Comparison of ENCODE assay signal across 1 cellular context in the genomic region with DNA sequence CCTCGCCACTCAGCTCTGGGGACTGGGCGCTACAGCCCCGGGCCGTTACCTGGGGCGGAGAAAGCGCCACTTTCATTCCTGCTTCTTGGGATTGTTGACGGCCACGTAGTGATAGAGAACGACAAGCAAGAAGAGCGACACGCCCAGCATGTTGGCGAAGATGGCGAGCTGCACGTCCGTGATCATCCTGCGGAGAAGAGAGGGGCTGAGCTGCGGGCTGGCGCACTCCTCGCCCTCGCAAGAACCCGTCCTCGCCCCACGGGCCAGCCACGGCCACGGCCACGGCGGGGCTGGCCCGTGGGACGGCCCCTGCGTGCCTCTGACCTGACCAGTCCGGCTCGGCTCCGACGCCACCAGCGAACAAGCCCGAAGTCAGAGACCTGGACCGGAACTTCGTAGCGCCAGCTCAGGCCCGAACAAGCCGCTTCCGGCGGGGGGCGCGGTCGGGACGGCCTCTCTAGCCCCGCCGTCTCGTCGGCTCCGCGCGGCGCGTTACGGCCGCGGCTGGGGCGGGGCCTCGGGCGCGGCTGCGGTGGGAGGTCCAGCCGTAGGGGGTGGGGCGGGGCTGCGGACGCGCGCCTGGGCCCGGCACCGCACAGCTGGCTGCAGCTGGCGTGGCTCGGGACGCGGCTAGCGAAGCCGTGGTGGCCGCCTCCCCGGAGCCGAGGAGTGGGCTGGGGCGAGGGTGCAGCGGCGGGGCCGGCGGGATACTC.
A peak's percentile ranks its signal among the peaks of the same experiment; 100 is the strongest.
TF ChIP-seq lines count a peak whose summit lies in the region.

Gene OST4 (minus strand): TSS at position 378 of the 713 bp plus-strand sequence.

TF ChIP-seq in HepG2, 621 proteins besides CTCF, POLR2A, EP300 and RAD21 (continued from another document and continues in another):
- TF ChIP-seq, protein P1, sequence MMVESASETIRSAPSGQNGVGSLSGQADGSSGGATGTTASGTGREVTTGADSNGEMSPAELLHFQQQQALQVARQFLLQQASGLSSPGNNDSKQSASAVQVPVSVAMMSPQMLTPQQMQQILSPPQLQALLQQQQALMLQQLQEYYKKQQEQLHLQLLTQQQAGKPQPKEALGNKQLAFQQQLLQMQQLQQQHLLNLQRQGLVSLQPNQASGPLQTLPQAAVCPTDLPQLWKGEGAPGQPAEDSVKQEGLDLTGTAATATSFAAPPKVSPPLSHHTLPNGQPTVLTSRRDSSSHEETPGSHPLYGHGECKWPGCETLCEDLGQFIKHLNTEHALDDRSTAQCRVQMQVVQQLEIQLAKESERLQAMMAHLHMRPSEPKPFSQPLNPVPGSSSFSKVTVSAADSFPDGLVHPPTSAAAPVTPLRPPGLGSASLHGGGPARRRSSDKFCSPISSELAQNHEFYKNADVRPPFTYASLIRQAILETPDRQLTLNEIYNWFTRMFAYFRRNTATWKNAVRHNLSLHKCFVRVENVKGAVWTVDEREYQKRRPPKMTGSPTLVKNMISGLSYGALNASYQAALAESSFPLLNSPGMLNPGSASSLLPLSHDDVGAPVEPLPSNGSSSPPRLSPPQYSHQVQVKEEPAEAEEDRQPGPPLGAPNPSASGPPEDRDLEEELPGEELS (CRISPR knock-in tag; IDR thresholded peaks at IDR 0.05): peak; percentile 8
- TF ChIP-seq KLF16 (CRISPR knock-in tag; IDR thresholded peaks at IDR 0.05) (peak in 1 of 2 experiments; percentile 96; a peak in 3 of 4 replicates), FOXK2 (IDR thresholded peaks at IDR 0.05) (no peak), ASH2L (IDR thresholded peaks at IDR 0.05; ENCODE audit: insufficient read length, low read depth, low read length) (peak; percentile 94), ZNF83 (CRISPR knock-in tag; IDR thresholded peaks at IDR 0.05; ENCODE audit: borderline replicate concordance) (no peak; the same call in 1 of the 2 replicates), ZNF484 (CRISPR knock-in tag; IDR thresholded peaks at IDR 0.05; ENCODE audit: borderline replicate concordance, low read depth) (no peak), KDM5A (IDR thresholded peaks at IDR 0.05; ENCODE audit: borderline replicate concordance, low read length) (peak; percentile 89), RORA (CRISPR knock-in tag; IDR thresholded peaks at IDR 0.05) (no peak), CBX2 (IDR thresholded peaks at IDR 0.05; ENCODE audit: low read depth, low read length) (no peak), CBX2 (CRISPR knock-in tag; IDR thresholded peaks at IDR 0.05; ENCODE audit: low read depth) (no peak), ZNF782 (CRISPR knock-in tag; IDR thresholded peaks at IDR 0.05; ENCODE audit: borderline replicate concordance) (no peak; the same call in 1 of the 2 replicates), ZNF7 (CRISPR knock-in tag; IDR thresholded peaks at IDR 0.05) (no peak), ZBED4 (CRISPR knock-in tag; IDR thresholded peaks at IDR 0.05; ENCODE audit: borderline replicate concordance) (peak; percentile 75), ELF3 (CRISPR knock-in tag; IDR thresholded peaks at IDR 0.05) (peak; percentile 76), ZNF503 (CRISPR knock-in tag; IDR thresholded peaks at IDR 0.05) (no peak), RBM22 (optimal IDR thresholded peaks at IDR 0.05; ENCODE audit: low read length) (no peak), ZNF432 (CRISPR knock-in tag; IDR thresholded peaks at IDR 0.05; ENCODE audit: borderline replicate concordance) (no peak), THYN1 (CRISPR knock-in tag; IDR thresholded peaks at IDR 0.05; ENCODE audit: borderline replicate concordance, low read depth) (no peak), ZSCAN9 (CRISPR knock-in tag; IDR thresholded peaks at IDR 0.05; ENCODE audit: borderline replicate concordance) (peak; percentile 54), TARDBP (CRISPR knock-in tag; IDR thresholded peaks at IDR 0.05) (peak; percentile 66; the same call in 1 of the 2 replicates), ZNF382 (CRISPR knock-in tag; IDR thresholded peaks at IDR 0.05; ENCODE audit: borderline replicate concordance) (no peak), HMGA1 (CRISPR knock-in tag; conservative IDR thresholded peaks at IDR 0.05) (no peak), JUN (CRISPR knock-in tag; IDR thresholded peaks at IDR 0.05) (no peak), ZNF343 (CRISPR knock-in tag; IDR thresholded peaks at IDR 0.05) (no peak), ZMAT3 (CRISPR knock-in tag; conservative IDR thresholded peaks at IDR 0.05) (no peak), ZNF703 (CRISPR knock-in tag; IDR thresholded peaks at IDR 0.05; ENCODE audit: borderline replicate concordance) (no peak; the same call in 1 of the 2 replicates), ZNF644 (CRISPR knock-in tag; IDR thresholded peaks at IDR 0.05; ENCODE audit: low read depth) (no peak), MBNL3 (CRISPR knock-in tag; conservative IDR thresholded peaks at IDR 0.05) (no peak), ZBTB20 (CRISPR knock-in tag; IDR thresholded peaks at IDR 0.05; ENCODE audit: borderline replicate concordance, low read depth) (no peak), NR2C2 (CRISPR knock-in tag; IDR thresholded peaks at IDR 0.05; ENCODE audit: borderline replicate concordance) (peak; percentile 77), AHDC1 (CRISPR knock-in tag; IDR thresholded peaks at IDR 0.05; ENCODE audit: borderline replicate concordance) (0 out of 2 replicates have a peak, but pooled peaks have one; percentile 0)
- TF ChIP-seq, protein P2, sequence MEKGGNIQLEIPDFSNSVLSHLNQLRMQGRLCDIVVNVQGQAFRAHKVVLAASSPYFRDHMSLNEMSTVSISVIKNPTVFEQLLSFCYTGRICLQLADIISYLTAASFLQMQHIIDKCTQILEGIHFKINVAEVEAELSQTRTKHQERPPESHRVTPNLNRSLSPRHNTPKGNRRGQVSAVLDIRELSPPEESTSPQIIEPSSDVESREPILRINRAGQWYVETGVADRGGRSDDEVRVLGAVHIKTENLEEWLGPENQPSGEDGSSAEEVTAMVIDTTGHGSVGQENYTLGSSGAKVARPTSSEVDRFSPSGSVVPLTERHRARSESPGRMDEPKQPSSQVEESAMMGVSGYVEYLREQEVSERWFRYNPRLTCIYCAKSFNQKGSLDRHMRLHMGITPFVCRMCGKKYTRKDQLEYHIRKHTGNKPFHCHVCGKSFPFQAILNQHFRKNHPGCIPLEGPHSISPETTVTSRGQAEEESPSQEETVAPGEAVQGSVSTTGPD (CRISPR knock-in tag; IDR thresholded peaks at IDR 0.05): no peak
- TF ChIP-seq, protein P3, sequence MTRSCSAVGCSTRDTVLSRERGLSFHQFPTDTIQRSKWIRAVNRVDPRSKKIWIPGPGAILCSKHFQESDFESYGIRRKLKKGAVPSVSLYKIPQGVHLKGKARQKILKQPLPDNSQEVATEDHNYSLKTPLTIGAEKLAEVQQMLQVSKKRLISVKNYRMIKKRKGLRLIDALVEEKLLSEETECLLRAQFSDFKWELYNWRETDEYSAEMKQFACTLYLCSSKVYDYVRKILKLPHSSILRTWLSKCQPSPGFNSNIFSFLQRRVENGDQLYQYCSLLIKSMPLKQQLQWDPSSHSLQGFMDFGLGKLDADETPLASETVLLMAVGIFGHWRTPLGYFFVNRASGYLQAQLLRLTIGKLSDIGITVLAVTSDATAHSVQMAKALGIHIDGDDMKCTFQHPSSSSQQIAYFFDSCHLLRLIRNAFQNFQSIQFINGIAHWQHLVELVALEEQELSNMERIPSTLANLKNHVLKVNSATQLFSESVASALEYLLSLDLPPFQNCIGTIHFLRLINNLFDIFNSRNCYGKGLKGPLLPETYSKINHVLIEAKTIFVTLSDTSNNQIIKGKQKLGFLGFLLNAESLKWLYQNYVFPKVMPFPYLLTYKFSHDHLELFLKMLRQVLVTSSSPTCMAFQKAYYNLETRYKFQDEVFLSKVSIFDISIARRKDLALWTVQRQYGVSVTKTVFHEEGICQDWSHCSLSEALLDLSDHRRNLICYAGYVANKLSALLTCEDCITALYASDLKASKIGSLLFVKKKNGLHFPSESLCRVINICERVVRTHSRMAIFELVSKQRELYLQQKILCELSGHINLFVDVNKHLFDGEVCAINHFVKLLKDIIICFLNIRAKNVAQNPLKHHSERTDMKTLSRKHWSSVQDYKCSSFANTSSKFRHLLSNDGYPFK (CRISPR knock-in tag; IDR thresholded peaks at IDR 0.05; ENCODE audit: borderline replicate concordance): 0 out of 2 replicates have a peak, but pooled peaks have one; percentile 58
- TF ChIP-seq, protein P4, sequence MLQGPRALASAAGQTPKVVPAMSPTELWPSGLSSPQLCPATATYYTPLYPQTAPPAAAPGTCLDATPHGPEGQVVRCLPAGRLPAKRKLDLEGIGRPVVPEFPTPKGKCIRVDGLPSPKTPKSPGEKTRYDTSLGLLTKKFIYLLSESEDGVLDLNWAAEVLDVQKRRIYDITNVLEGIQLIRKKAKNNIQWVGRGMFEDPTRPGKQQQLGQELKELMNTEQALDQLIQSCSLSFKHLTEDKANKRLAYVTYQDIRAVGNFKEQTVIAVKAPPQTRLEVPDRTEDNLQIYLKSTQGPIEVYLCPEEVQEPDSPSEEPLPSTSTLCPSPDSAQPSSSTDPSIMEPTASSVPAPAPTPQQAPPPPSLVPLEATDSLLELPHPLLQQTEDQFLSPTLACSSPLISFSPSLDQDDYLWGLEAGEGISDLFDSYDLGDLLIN (CRISPR knock-in tag; IDR thresholded peaks at IDR 0.05; ENCODE audit: borderline replicate concordance): no peak; the same call in 1 of the 2 replicates
